10 cellular contexts compared by ENCODE assay signal in the genomic region with DNA sequence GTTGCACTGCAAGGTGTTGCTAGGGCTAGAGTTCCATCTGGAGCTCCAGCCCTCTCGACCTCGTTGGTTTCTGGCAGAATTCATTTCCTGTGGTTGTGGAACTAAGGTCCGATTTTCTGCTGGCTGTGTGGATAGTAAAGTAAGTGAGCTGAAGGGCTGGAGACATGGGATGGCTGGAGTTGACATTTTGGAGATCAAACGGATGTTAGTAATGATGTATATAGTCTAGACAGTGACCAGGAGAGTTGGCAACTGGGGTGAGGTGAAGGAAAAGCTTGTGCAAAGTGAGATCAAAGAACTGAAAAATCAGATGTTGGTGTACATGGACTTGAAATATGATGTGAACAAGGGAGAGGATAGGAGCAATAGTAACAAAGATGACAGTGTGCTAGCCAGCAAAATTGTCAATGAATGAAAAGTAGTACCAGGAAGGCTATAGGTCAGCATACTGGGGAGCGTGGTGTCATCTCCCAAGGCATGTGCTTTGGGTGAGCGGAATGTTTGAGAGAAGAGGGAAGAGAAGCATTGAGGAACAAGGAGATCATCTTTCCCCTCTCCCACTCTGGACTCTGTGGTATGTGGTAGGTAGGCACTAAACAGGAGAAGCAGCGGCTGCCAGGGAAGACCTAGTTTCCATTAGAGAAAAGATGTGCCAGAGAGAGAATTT. TPM values are rescaled to one million over a fixed set of nuclear protein-coding genes. Genes with fewer than 3 reads are reported as not detected.
DNase-seq lines count a peak whose midpoint lies in the region; ATAC-seq and TF ChIP-seq lines count a peak whose summit lies in the region.
"Had no signal": no experiment of that assay in that cellular context is flagged by ENCODE, and none has a peak within 500 bp of the region (broad histone marks: within the 10 kb centered on the region; RNA-seq: fewer than 3 reads in every experiment).

No MANE protein-coding gene starts in this region.

- H3K27me3 ChIP-seq in aorta (ENCODE audit: control insufficient read depth in 1 of 2, insufficient read depth in 2 of 2, low read length in 1 of 2): no peaks in the 10 kb centered on the region

- H3K4me1 ChIP-seq in mucosa of descending colon (ENCODE audit: low read depth) (no peaks in the 10 kb centered on the region), aorta (ENCODE audit: control insufficient read depth in 1 of 2, insufficient read depth in 2 of 2, low read length in 2 of 2) (no peaks in the 10 kb centered on the region)

- intact Hi-C loops in mucosa of descending colon (cut with DNase I, micrococcal nuclease): no loop called here
- intact Hi-C loops in aorta (cut with DNase I): no loop called here

- H3K36me3 ChIP-seq in mucosa of descending colon (ENCODE audit: low read depth) (no peaks in the 10 kb centered on the region), aorta (ENCODE audit: control insufficient read depth in 1 of 2, insufficient read depth in 2 of 2, low read length in 1 of 2) (peaks cover 0 to 1% of the 10 kb centered on the region in 2 donors)

- H3K9me3 ChIP-seq in mucosa of descending colon (no peaks in the 10 kb centered on the region), aorta (ENCODE audit: control insufficient read depth, low read length) (no peaks in the 10 kb centered on the region)

- no peak overlapping the region for H3K27ac ChIP-seq in aorta (ENCODE audit: low read depth in 1 of 2, low read length in 2 of 2)

- no peak for TF ChIP-seq CTCF in mucosa of descending colon (IDR thresholded peaks at IDR 0.05)

- 75 to 76% methylated on average over 7 of the region's 7 CpGs for WGBS in aorta, 2 donors

- ATAC-seq in GM18870 (IDR thresholded peaks at IDR 0.05; ENCODE audit: unreplicated experiment): peak; percentile 25
- ATAC-seq in GM21717 (IDR thresholded peaks at IDR 0.05; ENCODE audit: unreplicated experiment): peak; percentile 29
- ATAC-seq in HG03439 (IDR thresholded peaks at IDR 0.05; ENCODE audit: unreplicated experiment): peak; percentile 20
- ATAC-seq in mucosa of descending colon: peak; percentile 11
- ATAC-seq in aorta (ENCODE audit: low FRiP score): no peak
- no peak for ATAC-seq in GM18858 (IDR thresholded peaks at IDR 0.05; ENCODE audit: unreplicated experiment)

- DNase-seq in mucosa of descending colon (no peak), aorta (no peak), 8988T (no peak), hepatic stellate cell (ENCODE audit: low spot score) (no peak)
- DNase-seq: activated T-cell treated with anti-CD3 and anti-CD28 coated beads, Interleukin-2, amount 50 U/mL, for 1 hour; posterior cingulate gyrus had no signal

- H3K4me3 ChIP-seq in mucosa of descending colon: no peak overlapping the region
- no peak overlapping the region for H3K4me3 ChIP-seq in aorta (ENCODE audit: low read length in 2 of 2)

RNA-seq across cellular contexts. Expression of a gene that starts 7.8 kb away (rescaled TPM):
- total RNA-seq in mucosa of descending colon (10 to 100 TPM; 13.1 to 19.4 (median 15.2) TPM), aorta (1 to 10 TPM; 5.2 to 8.7 TPM)
- 1 to 10 TPM; 1.9 to 5.0 TPM for polyA plus RNA-seq in aorta

RNA-seq across cellular contexts. Expression of a gene that starts 7.9 kb away (rescaled TPM):
- total RNA-seq in mucosa of descending colon: 10 to 100 TPM in 1 of 3 donors, 1 to 10 TPM in 2; 8.3 to 12.8 (median 9.8) TPM
- 1 to 10 TPM; 3.1 TPM for total RNA-seq in aorta
- 1 to 10 TPM; 2.5 to 3.6 TPM for polyA plus RNA-seq in aorta

Comparison
In these comparisons a context has a peak if more than half of its experiments do, and no peak if none do; other contexts are left out.
1. ATAC-seq: peak in GM18870 (single experiment), GM21717 (single experiment), HG03439 (single experiment) and mucosa of descending colon (single experiment); none in aorta (single experiment) and GM18858 (single experiment).